ENCODE assay signal across 1 cellular context in genomic region chr19:55502197-55502952, GRCh38.
TF ChIP-seq lines count a peak whose summit lies in the region.

No MANE protein-coding gene starts in this region.

TF ChIP-seq in WTC11, 78 proteins besides CTCF, POLR2A, EP300 and RAD21:
- TF ChIP-seq FOXP4 (CRISPR knock-in tag; IDR thresholded peaks at IDR 0.05) (no peak), MYBL2 (CRISPR knock-in tag; IDR thresholded peaks at IDR 0.05) (no peak), ZNF219 (CRISPR knock-in tag; IDR thresholded peaks at IDR 0.05; ENCODE audit: borderline replicate concordance) (no peak), ZNF138 (CRISPR knock-in tag; conservative IDR thresholded peaks at IDR 0.05) (no peak), ZNF121 (CRISPR knock-in tag; IDR thresholded peaks at IDR 0.05) (peak; percentile 62; the same call in 1 of the 2 replicates), TP53 (CRISPR knock-in tag; IDR thresholded peaks at IDR 0.05) (no peak), ESRRA (CRISPR knock-in tag; IDR thresholded peaks at IDR 0.05; ENCODE audit: borderline replicate concordance) (no peak)
